In genomic region chr2:101848790-101849410, GRCh38 we compare ENCODE assay signal across 16 cellular contexts.
DNase-seq lines count a peak whose midpoint lies in the region; ATAC-seq and TF ChIP-seq lines count a peak whose summit lies in the region.
"Had no signal": no experiment of that assay in that cellular context is flagged by ENCODE, and none has a peak within 500 bp of the region (broad histone marks: within the 10 kb centered on the region; RNA-seq: fewer than 3 reads in every experiment).

No MANE protein-coding gene starts in this region.

- H3K36me3 ChIP-seq in Caco-2 (ENCODE audit: control insufficient read depth, insufficient read depth, low read length) (peaks cover 2% of the 10 kb centered on the region; the same call in 1 of the 2 replicates), fibroblast of lung (ENCODE audit: control insufficient read depth, insufficient read depth, low read length) (peaks cover 7% of the 10 kb centered on the region), neural progenitor cell (peaks cover 3% of the 10 kb centered on the region)

- ATAC-seq in HG03025 (IDR thresholded peaks at IDR 0.05; ENCODE audit: low FRiP score, unreplicated experiment) = no peak
- ATAC-seq: pancreas had no signal

- H3K9me3 Mint-ChIP-seq in Caco-2 (ENCODE audit: unreplicated experiment) (no peaks in the 10 kb centered on the region), IgD-negative memory B cell (no peaks in the 10 kb centered on the region), neural progenitor cell (no peaks in the 10 kb centered on the region), progenitor cell of endocrine pancreas (ENCODE audit: low read depth) (no peaks in the 10 kb centered on the region)
- H3K9me3 Mint-ChIP-seq: activated B cell treated with CpG ODN at 0.5 μM for 24 hours; activated T-helper 2 cell treated with anti-CD3 and anti-CD28 coated beads, Interferon-gamma antibody, Interleukin-2, Interleukin-4, amounts not matched to agents 10 μg/mL and 5 μg/mL and 100 μg/mL, durations not matched to agents 14 hours and 24 hours and 36 hours had no signal

- no peak for DNase-seq in Caco-2
- DNase-seq in fibroblast of lung (ENCODE audit: low read depth in 2 of 2) = no peak
- no peak for DNase-seq in neural progenitor cell (ENCODE audit: low spot score)
- no peak for DNase-seq in progenitor cell of endocrine pancreas (ENCODE audit: low spot score, unreplicated experiment)
- no peak for DNase-seq in AML-193 (lab: John Stamatoyannopoulos, UW)
- no peak for DNase-seq in islet precursor cell
- DNase-seq: activated B cell treated with CpG ODN at 0.5 μM for 24 hours, Calu3, hippocampal formation, NCI-H526, pancreas, SIG-M5, T-helper 2 cell had no signal

- H3K79me2 ChIP-seq in fibroblast of lung (ENCODE audit: control insufficient read depth, insufficient read depth, low read length) = peaks cover 17% of the 10 kb centered on the region
- H3K79me2 ChIP-seq in neural progenitor cell (ENCODE audit: low read depth) = no peaks in the 10 kb centered on the region

- no peak for TF ChIP-seq CTCF in Caco-2 (IDR thresholded peaks at IDR 0.05; ENCODE audit: insufficient read depth in 1 of 2, low read depth in 1 of 2, low read length in 1 of 2, severe bottlenecking in 1 of 2, unreplicated experiment in 1 of 2)
- no peak for TF ChIP-seq CTCF in fibroblast of lung (conservative IDR thresholded peaks at IDR 0.05 in 1 of 2, IDR thresholded peaks at IDR 0.05 in 1 of 2; ENCODE audit: low read depth in 1 of 2, low read length in 2 of 2)
- TF ChIP-seq CTCF in neural progenitor cell (IDR thresholded peaks at IDR 0.05) = no peak
- TF ChIP-seq CTCF in progenitor cell of endocrine pancreas (IDR thresholded peaks at IDR 0.05; ENCODE audit: unreplicated experiment) = no peak

- no peak overlapping the region for H3K4me3 Mint-ChIP-seq in Caco-2 (ENCODE audit: unreplicated experiment)
- no peak overlapping the region for H3K4me3 Mint-ChIP-seq in IgD-negative memory B cell
- no peak overlapping the region for H3K4me3 Mint-ChIP-seq in neural progenitor cell
- H3K4me3 Mint-ChIP-seq in progenitor cell of endocrine pancreas (ENCODE audit: low read depth) = no peak overlapping the region
- H3K4me3 Mint-ChIP-seq: activated B cell treated with CpG ODN at 0.5 μM for 24 hours had no signal

- H3K9ac ChIP-seq in fibroblast of lung (ENCODE audit: insufficient read depth, low read length) (no peak overlapping the region), neural progenitor cell (peak overlapping the region; percentile 11)

- no peak overlapping the region for H3K4me3 ChIP-seq in Caco-2 (ENCODE audit: low read depth, low read length)
- H3K4me3 ChIP-seq in fibroblast of lung (replicated peaks in 1 of 4; ENCODE audit: control extremely low read depth in 1 of 4, insufficient read depth in 1 of 4, low read depth in 3 of 4, low read length in 4 of 4) = no peak overlapping the region
- no peak overlapping the region for H3K4me3 ChIP-seq in neural progenitor cell
- H3K4me3 ChIP-seq: pancreas had no signal

- no TSS peak for BruUV-seq in Caco-2 (replicated peaks; lab: Mats Ljungman, UMichigan)

- H3K4me2 ChIP-seq in fibroblast of lung (ENCODE audit: extremely low read depth, insufficient read depth, low read length) = no peak overlapping the region
- no peak overlapping the region for H3K4me2 ChIP-seq in neural progenitor cell

- H3K36me3 Mint-ChIP-seq in Caco-2 (ENCODE audit: insufficient read depth, unreplicated experiment) = peaks cover 94% of the 10 kb centered on the region
- peaks cover 5% of the 10 kb centered on the region for H3K36me3 Mint-ChIP-seq in IgD-negative memory B cell
- H3K36me3 Mint-ChIP-seq in neural progenitor cell = peaks cover 26% of the 10 kb centered on the region
- H3K36me3 Mint-ChIP-seq in progenitor cell of endocrine pancreas (ENCODE audit: insufficient read depth) = peaks cover 25% of the 10 kb centered on the region

- POLR2A ChIA-PET in Caco-2 (lab: Charles Lee) = no interaction called here

- intact Hi-C loops in Caco-2 (cut with micrococcal nuclease; ENCODE audit: unreplicated experiment) = no loop called here

- no peaks in the 10 kb centered on the region for H3F3A ChIP-seq in neural progenitor cell (ENCODE audit: low read depth)

- H3K27ac ChIP-seq in fibroblast of lung (ENCODE audit: insufficient read depth, low read length) (peak overlapping the region; percentile 4), neural progenitor cell (no peak overlapping the region)
- H3K27ac ChIP-seq: pancreas had no signal

- CTCF ChIA-PET in Caco-2 (lab: Charles Lee) = no interaction called here

- H3K27me3 Mint-ChIP-seq in Caco-2 (ENCODE audit: insufficient read depth, unreplicated experiment) (no peaks in the 10 kb centered on the region), IgD-negative memory B cell (no peaks in the 10 kb centered on the region), neural progenitor cell (ENCODE audit: insufficient read depth, low read depth) (peaks cover 1% of the 10 kb centered on the region), progenitor cell of endocrine pancreas (no peaks in the 10 kb centered on the region)
- H3K27me3 Mint-ChIP-seq: activated B cell treated with CpG ODN at 0.5 μM for 24 hours had no signal

- H3K9me3 ChIP-seq in Caco-2 (no peaks in the 10 kb centered on the region), fibroblast of lung (ENCODE audit: control insufficient read depth, insufficient read depth, low read depth, low read length) (no peaks in the 10 kb centered on the region), neural progenitor cell (ENCODE audit: low read depth) (no peaks in the 10 kb centered on the region)
- H3K9me3 ChIP-seq: pancreas had no signal

- H3K4me1 ChIP-seq in Caco-2 (peaks cover 5% of the 10 kb centered on the region; the same call in 1 of the 2 replicates), fibroblast of lung (ENCODE audit: control insufficient read depth, extremely low read depth, insufficient read depth, low read length) (peaks cover 4% of the 10 kb centered on the region), neural progenitor cell (no peaks in the 10 kb centered on the region)
- H3K4me1 ChIP-seq: pancreas had no signal

- H2AFZ ChIP-seq in fibroblast of lung (ENCODE audit: low read length) (no peak overlapping the region), neural progenitor cell (replicated peaks) (no peak overlapping the region)

- H3K27me3 ChIP-seq in Caco-2 (replicated peaks; ENCODE audit: control insufficient read depth, insufficient read depth, low read length) (no peaks in the 10 kb centered on the region), fibroblast of lung (ENCODE audit: control insufficient read depth, insufficient read depth, low read length) (no peaks in the 10 kb centered on the region), neural progenitor cell (no peaks in the 10 kb centered on the region)
- H3K27me3 ChIP-seq: pancreas had no signal

- no peaks in the 10 kb centered on the region for H4K20me1 ChIP-seq in fibroblast of lung (ENCODE audit: control insufficient read depth, extremely low read depth, insufficient read depth, low read length)
- peaks cover 8% of the 10 kb centered on the region for H4K20me1 ChIP-seq in neural progenitor cell (ENCODE audit: low read depth)

- peaks cover 9% of the 10 kb centered on the region for H3K4me1 Mint-ChIP-seq in Caco-2 (ENCODE audit: low read depth, unreplicated experiment)
- H3K4me1 Mint-ChIP-seq in IgD-negative memory B cell = peaks cover 0 to 11% (median 0%) of the 10 kb centered on the region in 3 donors
- H3K4me1 Mint-ChIP-seq in neural progenitor cell = peaks cover 2% of the 10 kb centered on the region
- peaks cover 3% of the 10 kb centered on the region for H3K4me1 Mint-ChIP-seq in progenitor cell of endocrine pancreas (ENCODE audit: low read depth)
- H3K4me1 Mint-ChIP-seq: activated B cell treated with CpG ODN at 0.5 μM for 24 hours had no signal

- H3K27ac Mint-ChIP-seq in Caco-2 (ENCODE audit: unreplicated experiment) (peak overlapping the region; percentile 53), IgD-negative memory B cell (peak overlapping the region in 2 of 3 donors; percentile 20 to 43), neural progenitor cell (peak overlapping the region; percentile 13), progenitor cell of endocrine pancreas (no peak overlapping the region)
- H3K27ac Mint-ChIP-seq: activated B cell treated with CpG ODN at 0.5 μM for 24 hours; activated T-helper 2 cell treated with anti-CD3 and anti-CD28 coated beads, Interferon-gamma antibody, Interleukin-2, Interleukin-4, amounts not matched to agents 10 μg/mL and 5 μg/mL and 100 μg/mL, durations not matched to agents 14 hours and 24 hours and 36 hours had no signal
